Comparison of ENCODE assay signal across 2 cellular contexts in the genomic region with DNA sequence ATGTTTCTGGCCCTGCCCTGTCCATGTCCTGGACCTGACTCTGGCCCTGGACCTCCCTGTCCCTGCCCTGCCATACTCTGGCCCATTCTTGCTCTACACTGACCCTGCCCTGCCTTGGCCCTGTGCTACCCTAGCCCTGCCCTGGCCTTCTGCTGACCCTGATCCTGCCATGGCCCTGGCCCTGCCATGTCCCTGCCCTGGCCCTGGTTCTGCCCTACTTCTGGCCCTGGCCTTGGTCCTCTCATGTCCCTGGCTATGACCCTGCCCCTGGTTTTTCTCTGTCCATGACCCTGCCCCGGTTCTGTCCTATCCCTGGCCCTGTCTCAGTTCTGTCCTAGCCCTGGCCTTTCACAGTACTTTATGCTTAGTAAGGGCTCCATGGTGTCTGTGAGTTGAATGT.
DNase-seq lines count a peak whose midpoint lies in the region; TF ChIP-seq lines count a peak whose summit lies in the region.
"Not testable (repeated sequence)": the region's sequence is repeated elsewhere in the genome, so short reads cannot be mapped to it uniquely, and the experiment has no call there.

No MANE protein-coding gene starts in this region.

- H3K9me3 Mint-ChIP-seq in glutamatergic neuron (ENCODE audit: unreplicated experiment): peaks cover 24% of the 10 kb centered on the region
- not testable (repeated sequence) for H3K9me3 Mint-ChIP-seq in osteocyte (ENCODE audit: unreplicated experiment)

- DNase-seq in glutamatergic neuron: not testable (repeated sequence)
- peak; percentile 86 for DNase-seq in osteocyte (ENCODE audit: extremely low spot score, unreplicated experiment)

- H3K4me3 Mint-ChIP-seq in glutamatergic neuron (ENCODE audit: unreplicated experiment); osteocyte (ENCODE audit: unreplicated experiment): not testable (repeated sequence)

- not testable (repeated sequence) for H3K36me3 Mint-ChIP-seq in glutamatergic neuron (ENCODE audit: unreplicated experiment); osteocyte (ENCODE audit: unreplicated experiment)

- TF ChIP-seq CTCF in glutamatergic neuron (IDR thresholded peaks at IDR 0.05; ENCODE audit: partially characterized antibody, unreplicated experiment); osteocyte (IDR thresholded peaks at IDR 0.05): not testable (repeated sequence)

- H3K27me3 Mint-ChIP-seq in glutamatergic neuron (ENCODE audit: unreplicated experiment): peaks cover 18% of the 10 kb centered on the region
- not testable (repeated sequence) for H3K27me3 Mint-ChIP-seq in osteocyte (ENCODE audit: unreplicated experiment)

- peak overlapping the region; percentile 18 for H3K27ac Mint-ChIP-seq in glutamatergic neuron (ENCODE audit: unreplicated experiment)
- H3K27ac Mint-ChIP-seq in osteocyte (ENCODE audit: unreplicated experiment): not testable (repeated sequence)

- H3K4me1 Mint-ChIP-seq in glutamatergic neuron (ENCODE audit: low read depth, unreplicated experiment); osteocyte (ENCODE audit: unreplicated experiment): not testable (repeated sequence)
